Comparison of ENCODE assay signal across 9 cellular contexts in the genomic region with DNA sequence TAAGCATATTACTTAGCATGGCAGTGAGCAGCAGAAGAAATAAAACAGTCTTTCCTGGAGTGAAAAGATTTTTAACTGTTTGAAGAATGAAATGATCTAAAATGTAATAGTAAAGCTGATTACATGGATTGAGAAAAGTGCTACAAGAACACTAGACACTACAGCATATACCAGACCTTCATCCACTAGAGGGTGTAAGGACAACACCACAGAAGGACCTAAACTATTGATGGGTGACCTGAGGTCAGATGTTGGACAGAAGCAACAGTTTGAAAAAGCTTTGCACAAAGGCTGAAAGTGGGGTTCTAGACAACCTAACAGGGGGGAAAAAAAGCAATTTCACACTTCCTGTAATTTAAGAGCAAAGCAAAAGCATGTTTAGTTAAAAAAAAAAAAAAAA.
DNase-seq lines count a peak whose midpoint lies in the region; ATAC-seq and TF ChIP-seq lines count a peak whose summit lies in the region.
"Had no signal": no experiment of that assay in that cellular context is flagged by ENCODE, and none has a peak within 500 bp of the region (broad histone marks: within the 10 kb centered on the region; RNA-seq: fewer than 3 reads in every experiment).

No MANE protein-coding gene starts in this region.

- TF ChIP-seq CTCF in DOHH2 (IDR thresholded peaks at IDR 0.05; ENCODE audit: low read depth, low read length, poor library complexity, severe bottlenecking) (peak; percentile 71), SU-DHL-6 (IDR thresholded peaks at IDR 0.05; ENCODE audit: insufficient read depth, low read length, poor library complexity, severe bottlenecking) (peak; percentile 51)

- H3K27ac ChIP-seq in DOHH2 (ENCODE audit: low read depth, low read length) (no peak overlapping the region), SU-DHL-6 (ENCODE audit: low read depth, low read length) (no peak overlapping the region)

- peak; percentile 96 for ATAC-seq in sciatic nerve
- ATAC-seq in HG03108 (IDR thresholded peaks at IDR 0.05; ENCODE audit: unreplicated experiment), result no peak

- no peaks in the 10 kb centered on the region for H4K20me1 ChIP-seq in DOHH2 (ENCODE audit: control insufficient read depth, insufficient read depth, low read depth, low read length)
- no peaks in the 10 kb centered on the region for H4K20me1 ChIP-seq in SU-DHL-6 (ENCODE audit: low read depth, low read length)

- H3K36me3 ChIP-seq in DOHH2 (ENCODE audit: control insufficient read depth, low read length) (peaks cover 13% of the 10 kb centered on the region), SU-DHL-6 (ENCODE audit: low read length) (no peaks in the 10 kb centered on the region)

- H3F3A ChIP-seq in DOHH2 (ENCODE audit: control insufficient read depth, insufficient read depth) (peaks cover 7% of the 10 kb centered on the region), SU-DHL-6 (ENCODE audit: insufficient read depth) (no peaks in the 10 kb centered on the region)

- DNase-seq in KG1 (lab: John Stamatoyannopoulos, UW), result peak; percentile 9
- peak; percentile 58 for DNase-seq in foreskin melanocyte
- DNase-seq in sciatic nerve (ENCODE audit: low spot score), result no peak
- DNase-seq in activated naive CD4-positive, alpha-beta T cell treated with anti-CD3 and anti-CD28 coated beads for 36 hours, result no peak
- no peak for DNase-seq in activated gamma-delta T cell (lab: John Stamatoyannopoulos, UW)
- DNase-seq: naive B cell had no signal

- no peak overlapping the region for H3K9ac ChIP-seq in SU-DHL-6 (ENCODE audit: low read length)

- intact Hi-C loops in sciatic nerve (cut with DNase I), result loop anchor here (5.0 kb wide), 1 partner anchor 136 kb away; no protein-coding TSS in a partner anchor
- intact Hi-C loops in activated naive CD4-positive, alpha-beta T cell treated with anti-CD3 and anti-CD28 coated beads for 36 hours (cut with micrococcal nuclease), result loop anchor here (1.0 to 5.0 kb wide), 3 partner anchors 135 to 249 kb away; no protein-coding TSS in a partner anchor

- H3K9me3 Mint-ChIP-seq in activated naive CD4-positive, alpha-beta T cell treated with anti-CD3 and anti-CD28 coated beads for 36 hours, result no peaks in the 10 kb centered on the region
- H3K9me3 Mint-ChIP-seq: naive B cell had no signal

- H3K79me2 ChIP-seq in DOHH2 (ENCODE audit: control insufficient read depth, low read length) (peaks cover 39% of the 10 kb centered on the region), SU-DHL-6 (ENCODE audit: insufficient read depth, low read length) (no peaks in the 10 kb centered on the region)

- no peak overlapping the region for H3K27ac Mint-ChIP-seq in activated naive CD4-positive, alpha-beta T cell treated with anti-CD3 and anti-CD28 coated beads for 36 hours

- CTCF ChIA-PET in activated naive CD4-positive, alpha-beta T cell treated with anti-CD3 and anti-CD28 coated beads for 36 hours (lab: Charles Lee), result interaction anchor here (0.6 to 3.3 kb wide), 4 partner anchors 55 to 194 kb away, joined by 3 to 10 read pairs (median 4); no protein-coding TSS in a partner anchor

- H3K36me3 Mint-ChIP-seq in activated naive CD4-positive, alpha-beta T cell treated with anti-CD3 and anti-CD28 coated beads for 36 hours (ENCODE audit: low read depth), result no peaks in the 10 kb centered on the region
- H3K36me3 Mint-ChIP-seq: naive B cell had no signal

- H3K4me1 Mint-ChIP-seq in activated naive CD4-positive, alpha-beta T cell treated with anti-CD3 and anti-CD28 coated beads for 36 hours (ENCODE audit: low read depth), result no peaks in the 10 kb centered on the region
- H3K4me1 Mint-ChIP-seq: naive B cell had no signal

- no peak overlapping the region for H2AFZ ChIP-seq in SU-DHL-6 (ENCODE audit: low read depth, low read length, severe bottlenecking)

- H3K27me3 Mint-ChIP-seq in activated naive CD4-positive, alpha-beta T cell treated with anti-CD3 and anti-CD28 coated beads for 36 hours (ENCODE audit: low read depth), result no peaks in the 10 kb centered on the region

- H3K27me3 ChIP-seq in DOHH2 (ENCODE audit: control insufficient read depth, low read length) (no peaks in the 10 kb centered on the region), SU-DHL-6 (ENCODE audit: low read length) (no peaks in the 10 kb centered on the region)

- H3K9me3 ChIP-seq in DOHH2 (ENCODE audit: control insufficient read depth, insufficient read depth, low read length), result no peaks in the 10 kb centered on the region
- no peaks in the 10 kb centered on the region for H3K9me3 ChIP-seq in SU-DHL-6 (ENCODE audit: insufficient read depth, low read length)

- peaks cover 28% of the 10 kb centered on the region for H3K4me1 ChIP-seq in DOHH2 (ENCODE audit: control insufficient read depth, low read length)

- H3K4me2 ChIP-seq in DOHH2 (ENCODE audit: low read length) (no peak overlapping the region), SU-DHL-6 (ENCODE audit: low read depth, low read length, poor library complexity, severe bottlenecking) (no peak overlapping the region)

- no peak overlapping the region for H3K4me3 Mint-ChIP-seq in activated naive CD4-positive, alpha-beta T cell treated with anti-CD3 and anti-CD28 coated beads for 36 hours
- H3K4me3 Mint-ChIP-seq: naive B cell had no signal

- H3K4me3 ChIP-seq in DOHH2 (ENCODE audit: low read length), result no peak overlapping the region
- H3K4me3 ChIP-seq in SU-DHL-6 (ENCODE audit: insufficient read depth, low read length, poor library complexity, severe bottlenecking), result no peak overlapping the region

- no peaks in the 10 kb centered on the region for H3K9me2 ChIP-seq in DOHH2 (replicated peaks; ENCODE audit: control insufficient read depth, low read length)
- H3K9me2 ChIP-seq in SU-DHL-6 (replicated peaks; ENCODE audit: insufficient read depth, low read length), result no peaks in the 10 kb centered on the region

Comparison
In these comparisons a context has a peak if more than half of its experiments do, and no peak if none do; other contexts are left out.
1. DNase-seq: peak in KG1 (single experiment) and foreskin melanocyte (single experiment); none in sciatic nerve (single experiment), activated naive CD4-positive, alpha-beta T cell treated with anti-CD3 and anti-CD28 coated beads for 36 hours (single experiment) and activated gamma-delta T cell (single experiment).